In the genomic region with DNA sequence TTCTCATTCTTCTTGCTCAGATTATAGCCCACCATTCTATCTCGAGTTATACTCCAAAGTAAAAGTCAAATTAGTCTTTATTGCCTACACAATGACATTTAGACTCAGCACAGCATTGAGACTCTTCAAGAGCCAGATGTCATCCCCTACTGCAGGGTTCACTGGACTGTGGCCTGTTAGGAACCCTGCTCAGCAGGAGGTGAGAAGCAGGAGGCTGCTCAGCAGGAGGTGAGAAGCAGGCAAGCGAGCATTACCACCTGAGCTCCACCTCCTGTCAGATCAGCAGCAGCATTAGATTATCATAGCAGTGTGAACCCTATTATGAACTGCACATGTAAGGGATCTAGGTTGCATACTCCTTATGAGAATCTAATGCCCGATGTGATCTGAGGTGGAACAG, we compare ENCODE assay signal across 15 cellular contexts.
A peak's percentile ranks its signal among the peaks of the same experiment; 100 is the strongest.
DNase-seq lines count a peak whose midpoint lies in the region; ATAC-seq and TF ChIP-seq lines count a peak whose summit lies in the region.
"Had no signal": no experiment of that assay in that cellular context is flagged by ENCODE, and none has a peak within 500 bp of the region (broad histone marks: within the 10 kb centered on the region; RNA-seq: fewer than 3 reads in every experiment).

No MANE protein-coding gene starts in this region.

- H3K27ac ChIP-seq in HEK293 (ENCODE audit: extremely low read depth, low read depth, low read length): no peak overlapping the region
- H3K27ac ChIP-seq: 22Rv1, GM23248 had no signal

- CTCF ChIA-PET in HEK293 (lab: Yijun Ruan, JAX): no interaction called here

- no peak for TF ChIP-seq CTCF in HEK293 (tag by site-specific recombination; IDR thresholded peaks at IDR 0.05)

- H3K36me3 ChIP-seq in HEK293 (ENCODE audit: control insufficient read depth in 2 of 2, insufficient read depth in 1 of 2, low read length in 2 of 2): no peaks in the 10 kb centered on the region

- no peak for TF ChIP-seq POLR2A in GM18505 (IDR thresholded peaks at IDR 0.05; ENCODE audit: borderline replicate concordance, extremely low read depth, insufficient read depth, insufficient read length)

- ATAC-seq in GM18505 (IDR thresholded peaks at IDR 0.05; ENCODE audit: unreplicated experiment): no peak
- ATAC-seq: CD8-positive, alpha-beta T cell; HCT116 had no signal

- no peak overlapping the region for H3K4me3 ChIP-seq in HEK293 (ENCODE audit: low read depth, low read length)
- H3K4me3 ChIP-seq: GM23248 had no signal

- POLR2A ChIA-PET in HEK293 (lab: Yijun Ruan, JAX): no interaction called here

- H3K9me3 ChIP-seq in HEK293 (ENCODE audit: control insufficient read depth, insufficient read depth, low read depth, low read length): no peaks in the 10 kb centered on the region; the same call in 1 of the 2 replicates

- H3K4me1 ChIP-seq in HEK293 (ENCODE audit: control insufficient read depth, insufficient read depth, low read length): no peaks in the 10 kb centered on the region

- DNase-seq in DMS 273 (lab: John Stamatoyannopoulos, UW; ENCODE audit: unreplicated experiment): peak; percentile 55
- no peak for DNase-seq in DMS 273 treated with DMSO at 0.1 percent for 48 hours (lab: John Stamatoyannopoulos, UW)
- DNase-seq in NCI-H510A (lab: John Stamatoyannopoulos, UW): peak; percentile 78
- DNase-seq in glomerular visceral epithelial cell (ENCODE audit: extremely low spot score): peak; percentile 30
- no peak for DNase-seq in SIG-M5 treated with dmso at 0.1 percent for 504 hours (lab: John Stamatoyannopoulos, UW; ENCODE audit: unreplicated experiment)
- no peak for DNase-seq in middle frontal gyrus (ENCODE audit: extremely low spot score, low spot score)
- DNase-seq: CD8-positive, alpha-beta T cell; COR-L47; DMS53; GF-D8; GM23248 had no signal

TF ChIP-seq in HEK293, 187 proteins besides CTCF, POLR2A, EP300 and RAD21:
- TF ChIP-seq ZNF654 (tag by site-specific recombination; IDR thresholded peaks at IDR 0.05; ENCODE audit: low read depth) (no peak), ZNF248 (tag by site-specific recombination; IDR thresholded peaks at IDR 0.05) (no peak), GLIS1 (tag by site-specific recombination; IDR thresholded peaks at IDR 0.05) (peak; percentile 97), ZNF664 (tag by site-specific recombination; IDR thresholded peaks at IDR 0.05) (no peak), HOXA7 (CRISPR knock-in tag; IDR thresholded peaks at IDR 0.05; ENCODE audit: borderline replicate concordance) (no peak), HOXC10 (CRISPR knock-in tag; IDR thresholded peaks at IDR 0.05) (no peak), ZIC2 (tag by site-specific recombination; IDR thresholded peaks at IDR 0.05) (peak; percentile 51), ZNF549 (tag by site-specific recombination; IDR thresholded peaks at IDR 0.05) (no peak)
- TF ChIP-seq, protein P1, sequence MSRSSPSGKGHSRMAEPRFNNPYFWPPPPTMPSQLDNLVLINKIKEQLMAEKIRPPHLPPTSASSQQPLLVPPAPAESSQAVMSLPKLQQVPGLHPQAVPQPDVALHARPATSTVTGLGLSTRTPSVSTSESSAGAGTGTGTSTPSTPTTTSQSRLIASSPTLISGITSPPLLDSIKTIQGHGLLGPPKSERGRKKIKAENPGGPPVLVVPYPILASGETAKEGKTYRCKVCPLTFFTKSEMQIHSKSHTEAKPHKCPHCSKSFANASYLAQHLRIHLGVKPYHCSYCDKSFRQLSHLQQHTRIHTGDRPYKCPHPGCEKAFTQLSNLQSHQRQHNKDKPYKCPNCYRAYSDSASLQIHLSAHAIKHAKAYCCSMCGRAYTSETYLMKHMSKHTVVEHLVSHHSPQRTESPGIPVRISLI (tag by site-specific recombination; IDR thresholded peaks at IDR 0.05): no peak
- TF ChIP-seq, protein P2, sequence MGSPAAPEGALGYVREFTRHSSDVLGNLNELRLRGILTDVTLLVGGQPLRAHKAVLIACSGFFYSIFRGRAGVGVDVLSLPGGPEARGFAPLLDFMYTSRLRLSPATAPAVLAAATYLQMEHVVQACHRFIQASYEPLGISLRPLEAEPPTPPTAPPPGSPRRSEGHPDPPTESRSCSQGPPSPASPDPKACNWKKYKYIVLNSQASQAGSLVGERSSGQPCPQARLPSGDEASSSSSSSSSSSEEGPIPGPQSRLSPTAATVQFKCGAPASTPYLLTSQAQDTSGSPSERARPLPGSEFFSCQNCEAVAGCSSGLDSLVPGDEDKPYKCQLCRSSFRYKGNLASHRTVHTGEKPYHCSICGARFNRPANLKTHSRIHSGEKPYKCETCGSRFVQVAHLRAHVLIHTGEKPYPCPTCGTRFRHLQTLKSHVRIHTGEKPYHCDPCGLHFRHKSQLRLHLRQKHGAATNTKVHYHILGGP (tag by site-specific recombination; IDR thresholded peaks at IDR 0.05): no peak
- TF ChIP-seq, protein P3, sequence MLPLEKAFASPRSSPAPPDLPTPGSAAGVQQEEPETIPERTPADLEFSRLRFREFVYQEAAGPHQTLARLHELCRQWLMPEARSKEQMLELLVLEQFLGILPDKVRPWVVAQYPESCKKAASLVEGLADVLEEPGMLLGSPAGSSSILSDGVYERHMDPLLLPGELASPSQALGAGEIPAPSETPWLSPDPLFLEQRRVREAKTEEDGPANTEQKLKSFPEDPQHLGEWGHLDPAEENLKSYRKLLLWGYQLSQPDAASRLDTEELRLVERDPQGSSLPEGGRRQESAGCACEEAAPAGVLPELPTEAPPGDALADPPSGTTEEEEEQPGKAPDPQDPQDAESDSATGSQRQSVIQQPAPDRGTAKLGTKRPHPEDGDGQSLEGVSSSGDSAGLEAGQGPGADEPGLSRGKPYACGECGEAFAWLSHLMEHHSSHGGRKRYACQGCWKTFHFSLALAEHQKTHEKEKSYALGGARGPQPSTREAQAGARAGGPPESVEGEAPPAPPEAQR (tag by site-specific recombination; IDR thresholded peaks at IDR 0.05): no peak
- TF ChIP-seq, protein P4, sequence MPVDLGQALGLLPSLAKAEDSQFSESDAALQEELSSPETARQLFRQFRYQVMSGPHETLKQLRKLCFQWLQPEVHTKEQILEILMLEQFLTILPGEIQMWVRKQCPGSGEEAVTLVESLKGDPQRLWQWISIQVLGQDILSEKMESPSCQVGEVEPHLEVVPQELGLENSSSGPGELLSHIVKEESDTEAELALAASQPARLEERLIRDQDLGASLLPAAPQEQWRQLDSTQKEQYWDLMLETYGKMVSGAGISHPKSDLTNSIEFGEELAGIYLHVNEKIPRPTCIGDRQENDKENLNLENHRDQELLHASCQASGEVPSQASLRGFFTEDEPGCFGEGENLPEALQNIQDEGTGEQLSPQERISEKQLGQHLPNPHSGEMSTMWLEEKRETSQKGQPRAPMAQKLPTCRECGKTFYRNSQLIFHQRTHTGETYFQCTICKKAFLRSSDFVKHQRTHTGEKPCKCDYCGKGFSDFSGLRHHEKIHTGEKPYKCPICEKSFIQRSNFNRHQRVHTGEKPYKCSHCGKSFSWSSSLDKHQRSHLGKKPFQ (tag by site-specific recombination; IDR thresholded peaks at IDR 0.05): no peak
- TF ChIP-seq, protein P5, sequence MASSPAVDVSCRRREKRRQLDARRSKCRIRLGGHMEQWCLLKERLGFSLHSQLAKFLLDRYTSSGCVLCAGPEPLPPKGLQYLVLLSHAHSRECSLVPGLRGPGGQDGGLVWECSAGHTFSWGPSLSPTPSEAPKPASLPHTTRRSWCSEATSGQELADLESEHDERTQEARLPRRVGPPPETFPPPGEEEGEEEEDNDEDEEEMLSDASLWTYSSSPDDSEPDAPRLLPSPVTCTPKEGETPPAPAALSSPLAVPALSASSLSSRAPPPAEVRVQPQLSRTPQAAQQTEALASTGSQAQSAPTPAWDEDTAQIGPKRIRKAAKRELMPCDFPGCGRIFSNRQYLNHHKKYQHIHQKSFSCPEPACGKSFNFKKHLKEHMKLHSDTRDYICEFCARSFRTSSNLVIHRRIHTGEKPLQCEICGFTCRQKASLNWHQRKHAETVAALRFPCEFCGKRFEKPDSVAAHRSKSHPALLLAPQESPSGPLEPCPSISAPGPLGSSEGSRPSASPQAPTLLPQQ (tag by site-specific recombination; IDR thresholded peaks at IDR 0.05): no peak

Comparison
In these comparisons a context has a peak if more than half of its experiments do, and no peak if none do; other contexts are left out.
1. DNase-seq: peak in DMS 273 (single experiment), NCI-H510A (single experiment) and glomerular visceral epithelial cell (single experiment); none in DMS 273 treated with DMSO at 0.1 percent for 48 hours (single experiment), SIG-M5 treated with dmso at 0.1 percent for 504 hours (single experiment) and middle frontal gyrus (single experiment).